In genomic region chr10:80502621-80503583, GRCh38 we compare ENCODE assay signal across 11 cellular contexts. TPM values are rescaled to one million over a fixed set of nuclear protein-coding genes. Genes with fewer than 3 reads are reported as not detected.
A peak's percentile ranks its signal among the peaks of the same experiment; 100 is the strongest.
DNase-seq lines count a peak whose midpoint lies in the region; ATAC-seq, FAIRE-seq and TF ChIP-seq lines count a peak whose summit lies in the region.
"Had no signal": no experiment of that assay in that cellular context is flagged by ENCODE, and none has a peak within 500 bp of the region (broad histone marks: within the 10 kb centered on the region; RNA-seq: fewer than 3 reads in every experiment).

No MANE protein-coding gene starts in this region.

- H3K56ac ChIP-seq in H1 (replicated peaks; ENCODE audit: insufficient read length, low read depth, low read length), result no peak overlapping the region

- peaks cover 22% of the 10 kb centered on the region for H3K36me3 ChIP-seq in CD8-positive, alpha-beta T cell (ENCODE audit: insufficient read depth, low read length)
- H3K36me3 ChIP-seq in RWPE2 (ENCODE audit: low read depth) (peaks cover 20% of the 10 kb centered on the region), H1 (ENCODE audit: control insufficient read depth in 2 of 4, insufficient read depth in 4 of 4, low read length in 3 of 4) (no peaks in the 10 kb centered on the region)

- no peak for TF ChIP-seq POLR2A in H1 (IDR thresholded peaks at IDR 0.05; ENCODE audit: control extremely low read depth in 1 of 2, low read depth in 2 of 2, low read length in 2 of 2)

- H3K23me2 ChIP-seq in H1 (ENCODE audit: low read depth, low read length), result no peaks in the 10 kb centered on the region; the same call in 1 of the 2 replicates

- H3K9me3 ChIP-seq in CD8-positive, alpha-beta T cell (ENCODE audit: low read length), result no peaks in the 10 kb centered on the region
- H3K9me3 ChIP-seq in RWPE2 (ENCODE audit: severe bottlenecking) (no peaks in the 10 kb centered on the region), H1 (ENCODE audit: insufficient read depth in 2 of 2, low read depth in 1 of 2, low read length in 1 of 2) (no peaks in the 10 kb centered on the region)

- H3K4me3 Mint-ChIP-seq in CD8-positive, alpha-beta T cell, result peak overlapping the region; percentile 56
- H3K4me3 Mint-ChIP-seq in neural crest cell, result peak overlapping the region; percentile 48

- TF ChIP-seq RAD21 in H1 (IDR thresholded peaks at IDR 0.05 in 1 of 2, conservative IDR thresholded peaks at IDR 0.05 in 1 of 2; ENCODE audit: low read depth in 2 of 2, low read length in 2 of 2), result no peak

- peaks cover 24% of the 10 kb centered on the region for H3K79me1 ChIP-seq in H1 (ENCODE audit: low read depth, low read length)

- no peak for TF ChIP-seq CTCF in CD8-positive, alpha-beta T cell (IDR thresholded peaks at IDR 0.05)
- no peak for TF ChIP-seq CTCF in RWPE2 (IDR thresholded peaks at IDR 0.05; ENCODE audit: poor library complexity, severe bottlenecking)
- no peak for TF ChIP-seq CTCF in H1 (IDR thresholded peaks at IDR 0.05; ENCODE audit: control extremely low read depth in 1 of 3, insufficient read depth in 1 of 3, low read depth in 1 of 3, low read length in 3 of 3)
- no peak for TF ChIP-seq CTCF in neural crest cell (conservative IDR thresholded peaks at IDR 0.05)

- no peak for TF ChIP-seq EP300 in H1 (IDR thresholded peaks at IDR 0.05; ENCODE audit: borderline replicate concordance in 1 of 2, low read depth in 2 of 2, low read length in 2 of 2)

- 85% methylated on average over 13 of the region's 13 CpGs; no CpG with 5 or more reads in 1 of the 2 experiments for WGBS in H1 (ENCODE audit: extremely low coverage in 1 of 2, insufficient coverage in 1 of 2, insufficient read length in 1 of 2, insufficient replicate concordance in 2 of 2, low coverage in 1 of 2, low lambda C conversion rate in 2 of 2, missing lambda C conversion rate in 1 of 2), 2 experiments

- H4K8ac ChIP-seq in H1 (ENCODE audit: extremely low read depth, insufficient read depth, low read length), result no peak overlapping the region

- peak overlapping the region; percentile 71; the same call in 1 of the 2 replicates for H3K18ac ChIP-seq in H1 (ENCODE audit: extremely low read depth, low read length)

- peaks cover 26 to 30% of the 10 kb centered on the region in 2 experiments for H4K20me1 ChIP-seq in H1 (replicated peaks in 1 of 2; ENCODE audit: control insufficient read depth in 1 of 2, insufficient read depth in 2 of 2, low read length in 2 of 2)

- H3K23ac ChIP-seq in H1 (ENCODE audit: insufficient read length), result no peak overlapping the region

- peaks cover 60% of the 10 kb centered on the region for H3K36me3 Mint-ChIP-seq in CD8-positive, alpha-beta T cell
- peaks cover 8% of the 10 kb centered on the region for H3K36me3 Mint-ChIP-seq in neural crest cell (ENCODE audit: low read depth)

- H3K27ac Mint-ChIP-seq in CD8-positive, alpha-beta T cell, result peak overlapping the region; percentile 94
- peak overlapping the region; percentile 68 for H3K27ac Mint-ChIP-seq in neural crest cell (ENCODE audit: unreplicated experiment)

- H3K9me3 Mint-ChIP-seq in CD8-positive, alpha-beta T cell, result no peaks in the 10 kb centered on the region
- no peaks in the 10 kb centered on the region for H3K9me3 Mint-ChIP-seq in neural crest cell

- no peaks in the 10 kb centered on the region for H3K27me3 ChIP-seq in CD8-positive, alpha-beta T cell (ENCODE audit: insufficient read depth, low read length)
- H3K27me3 ChIP-seq in RWPE2 (ENCODE audit: insufficient read depth, poor library complexity, severe bottlenecking), result no peaks in the 10 kb centered on the region
- no peaks in the 10 kb centered on the region for H3K27me3 ChIP-seq in H1 (replicated peaks in 1 of 4; ENCODE audit: control insufficient read depth in 3 of 4, extremely low read depth in 1 of 4, insufficient read depth in 3 of 4, low read length in 3 of 4)

- no peak overlapping the region for H3K27ac ChIP-seq in CD8-positive, alpha-beta T cell (ENCODE audit: low read depth, low read length)
- H3K27ac ChIP-seq in RWPE2 (ENCODE audit: poor library complexity, severe bottlenecking), result peak overlapping the region; percentile 99
- H3K27ac ChIP-seq in H1 (ENCODE audit: low read depth, low read length), result no peak overlapping the region

- no peak overlapping the region for H4K5ac ChIP-seq in H1 (ENCODE audit: insufficient read length, low read depth, low read length)

- peak overlapping the region; percentile 78 for H2BK5ac ChIP-seq in H1 (ENCODE audit: low read depth, low read length)

- H2AFZ ChIP-seq in H1 (ENCODE audit: low read length), result no peak overlapping the region

- 0 out of 2 replicates have a peak overlapping the region, but pooled peaks have one; percentile 50 for H2BK12ac ChIP-seq in H1 (ENCODE audit: low read depth, low read length)

- no peak overlapping the region; a peak in 2 of 7 replicates for H3K9ac ChIP-seq in H1 (replicated peaks in 1 of 4; ENCODE audit: extremely low read depth in 1 of 4, low read depth in 3 of 4, low read length in 3 of 4)

- peaks cover 0 to 53% of the 10 kb centered on the region in 2 experiments; a peak in 2 of 4 replicates for H3K79me2 ChIP-seq in H1 (ENCODE audit: control insufficient read depth in 1 of 2, insufficient read depth in 2 of 2, low read length in 2 of 2)

- CTCF ChIA-PET in CD8-positive, alpha-beta T cell (lab: Charles Lee), result interaction anchor here (0.9 to 20.2 kb wide), 10 partner anchors 8 to 242 kb away, joined by 3 to 562 read pairs (median 28); partner anchors contain the start of genes PRXL2A and TSPAN14
- CTCF ChIA-PET in H1 (lab: Charles Lee; ENCODE audit: partially characterized antibody), result interaction anchor here (0.6 to 21.9 kb wide), 11 partner anchors 9 to 420 kb away, joined by 3 to 1263 read pairs (median 22); partner anchors contain the start of gene TSPAN14

- H3K27me3 Mint-ChIP-seq in CD8-positive, alpha-beta T cell (ENCODE audit: low read depth), result no peaks in the 10 kb centered on the region
- H3K27me3 Mint-ChIP-seq in neural crest cell (ENCODE audit: low read depth), result no peaks in the 10 kb centered on the region

- POLR2A ChIA-PET in CD8-positive, alpha-beta T cell (lab: Charles Lee), result interaction anchor here (3.3 to 10.5 kb wide), 4 partner anchors 14 to 59 kb away, joined by 30 to 107 read pairs (median 56); no protein-coding TSS in a partner anchor
- POLR2A ChIA-PET in H1 (lab: Charles Lee; ENCODE audit: partially characterized antibody), result interaction anchor here (2.8 kb wide), 1 partner anchor 38 kb away, joined by 10 read pairs; no protein-coding TSS in a partner anchor

- peaks cover 83% of the 10 kb centered on the region for H3K4me1 ChIP-seq in CD8-positive, alpha-beta T cell (ENCODE audit: insufficient read depth, low read length)
- H3K4me1 ChIP-seq in RWPE2 (ENCODE audit: insufficient read depth, poor library complexity, severe bottlenecking) (peaks cover 97% of the 10 kb centered on the region), H1 (replicated peaks in 1 of 4; ENCODE audit: control insufficient read depth in 3 of 4, insufficient read depth in 4 of 4, low read length in 3 of 4) (peaks cover 9 to 35% (median 16%) of the 10 kb centered on the region in 4 experiments)

- peaks cover 81% of the 10 kb centered on the region for H3K4me1 Mint-ChIP-seq in CD8-positive, alpha-beta T cell (ENCODE audit: low read depth)
- H3K4me1 Mint-ChIP-seq in neural crest cell, result peaks cover 81% of the 10 kb centered on the region

- FAIRE-seq in H1 (lab: Jason Lieb, UNC), result no peak

- intact Hi-C loops in CD8-positive, alpha-beta T cell (cut with DNase I, micrococcal nuclease), result no loop called here

- H3K4me2 ChIP-seq in H1 (ENCODE audit: insufficient read depth in 1 of 2, low read depth in 2 of 2, low read length in 2 of 2), result no peak overlapping the region

- no peak overlapping the region for H2BK20ac ChIP-seq in H1 (ENCODE audit: low read length)

- no peak overlapping the region for H4K91ac ChIP-seq in H1 (replicated peaks; ENCODE audit: insufficient read length, low read length)

- no peak for DNase-seq in CD8-positive, alpha-beta T cell
- DNase-seq in RWPE2 (ENCODE audit: low spot score), result no peak
- no peak for DNase-seq in H1 (ENCODE audit: low read depth in 1 of 2, low spot score in 2 of 2)
- DNase-seq in neural crest cell (ENCODE audit: low read depth, low spot score), result no peak
- DNase-seq in stimulated activated CD4-positive, alpha-beta T cell treated with anti-CD3 and anti-CD28 coated beads, Interleukin-2, amount 100 ng/mL, for 48 hours, result no peak
- DNase-seq in cerebellar nuclear complex (lab: John Stamatoyannopoulos, UW), result no peak
- DNase-seq: DND-41, midbrain, MM.1S had no signal

- no peak overlapping the region for H3K14ac ChIP-seq in H1 (ENCODE audit: insufficient read length)

- H2BK15ac ChIP-seq in H1 (ENCODE audit: low read length), result peak overlapping the region; percentile 46; the same call in 1 of the 2 replicates

- H3K4me3 ChIP-seq in CD8-positive, alpha-beta T cell (ENCODE audit: low read depth, low read length), result no peak overlapping the region
- no peak overlapping the region for H3K4me3 ChIP-seq in RWPE2 (ENCODE audit: severe bottlenecking)
- H3K4me3 ChIP-seq in H1 (ENCODE audit: extremely low read depth in 1 of 4, insufficient read depth in 2 of 4, low read depth in 3 of 4, low read length in 4 of 4), result no peak overlapping the region

- peak overlapping the region; percentile 69 for H2AK5ac ChIP-seq in H1 (ENCODE audit: low read depth, low read length)

- no peak for ATAC-seq in CD8-positive, alpha-beta T cell
- ATAC-seq in RWPE2 (ENCODE audit: low read depth) (no peak), GM21528 (IDR thresholded peaks at IDR 0.05; ENCODE audit: low FRiP score, unreplicated experiment) (no peak), GM18519 (IDR thresholded peaks at IDR 0.05; ENCODE audit: low FRiP score, unreplicated experiment) (no peak)

- H2BK120ac ChIP-seq in H1 (replicated peaks; ENCODE audit: low read depth, low read length), result no peak overlapping the region

- no peak overlapping the region for H3K4ac ChIP-seq in H1 (replicated peaks; ENCODE audit: insufficient read length, low read depth, low read length)

RNA-seq across cellular contexts. Expression of gene SH2D4B, which starts 34.8 kb away (rescaled TPM):
- under 1 TPM in 1 of 2 experiments, not detected in 1; 0.36 TPM for total RNA-seq in CD8-positive, alpha-beta T cell
- total RNA-seq in H1 (2021; fragmentation: NEBNext Ultra II Directional; extraction: Animal tissue kit (Norgen Biotek cat#: 25700)), result 0.10 and 0.13 TPM in 2 replicates
- polyA plus RNA-seq in H1 (2011; rRNA removed), result 0.06 TPM in 1 of 2 replicates, not detected in the other
- polyA plus RNA-seq in H1 (2011; cell fraction: cytosol; rRNA removed), result 0.04 TPM
- not detected for polyA plus RNA-seq in H1 (2011; cell fraction: nucleus; rRNA removed)
- 0.09 to 0.12 TPM in 2 of 4 replicates, not detected in the others for polyA plus RNA-seq in H1 (2012, experiment 1 of 2)
- not detected for polyA plus RNA-seq in H1 (2012, experiment 2 of 2)
- 0.04 TPM for polyA plus RNA-seq in H1 (2013, experiment 1 of 2)
- 0.02 TPM for polyA plus RNA-seq in H1 (2013, experiment 2 of 2)
- polyA minus RNA-seq in H1 (2011; rRNA and poly(A)+ RNA removed), result 0.09 TPM in 1 of 2 replicates, not detected in the other
- not detected for polyA minus RNA-seq in H1 (2011; cell fraction: cytosol; rRNA and poly(A)+ RNA removed)
- polyA minus RNA-seq in H1 (2011; cell fraction: nucleus; rRNA and poly(A)+ RNA removed), result not detected
- 0.09 and 0.16 TPM in 2 replicates for total RNA-seq in neural crest cell

RNA-seq across cellular contexts. Expression of gene TSPAN14, which starts 48.8 kb away (rescaled TPM):
- 10 to 100 TPM; 63.9 to 66.1 TPM for total RNA-seq in CD8-positive, alpha-beta T cell
- 57.8 and 57.9 TPM in 2 replicates for total RNA-seq in H1 (2021; fragmentation: NEBNext Ultra II Directional; extraction: Animal tissue kit (Norgen Biotek cat#: 25700))
- 47.4 and 54.7 TPM in 2 replicates for polyA plus RNA-seq in H1 (2011; rRNA removed)
- 38.1 TPM for polyA plus RNA-seq in H1 (2011; cell fraction: cytosol; rRNA removed)
- 50.9 TPM for polyA plus RNA-seq in H1 (2011; cell fraction: nucleus; rRNA removed)
- polyA plus RNA-seq in H1 (2012, experiment 1 of 2), result 43.5 to 60.8 TPM (median 54.3 TPM) in 4 replicates
- polyA plus RNA-seq in H1 (2012, experiment 2 of 2), result 45.7 TPM
- polyA plus RNA-seq in H1 (2013, experiment 1 of 2), result 39.1 TPM
- polyA plus RNA-seq in H1 (2013, experiment 2 of 2), result 41.9 TPM
- 35.5 and 41.7 TPM in 2 replicates for polyA minus RNA-seq in H1 (2011; rRNA and poly(A)+ RNA removed)
- 29.9 TPM for polyA minus RNA-seq in H1 (2011; cell fraction: cytosol; rRNA and poly(A)+ RNA removed)
- 26.0 TPM for polyA minus RNA-seq in H1 (2011; cell fraction: nucleus; rRNA and poly(A)+ RNA removed)
- total RNA-seq in neural crest cell, result 140 and 144 TPM in 2 replicates
